ENCODE assay signal across 1 cellular context in the genomic region with DNA sequence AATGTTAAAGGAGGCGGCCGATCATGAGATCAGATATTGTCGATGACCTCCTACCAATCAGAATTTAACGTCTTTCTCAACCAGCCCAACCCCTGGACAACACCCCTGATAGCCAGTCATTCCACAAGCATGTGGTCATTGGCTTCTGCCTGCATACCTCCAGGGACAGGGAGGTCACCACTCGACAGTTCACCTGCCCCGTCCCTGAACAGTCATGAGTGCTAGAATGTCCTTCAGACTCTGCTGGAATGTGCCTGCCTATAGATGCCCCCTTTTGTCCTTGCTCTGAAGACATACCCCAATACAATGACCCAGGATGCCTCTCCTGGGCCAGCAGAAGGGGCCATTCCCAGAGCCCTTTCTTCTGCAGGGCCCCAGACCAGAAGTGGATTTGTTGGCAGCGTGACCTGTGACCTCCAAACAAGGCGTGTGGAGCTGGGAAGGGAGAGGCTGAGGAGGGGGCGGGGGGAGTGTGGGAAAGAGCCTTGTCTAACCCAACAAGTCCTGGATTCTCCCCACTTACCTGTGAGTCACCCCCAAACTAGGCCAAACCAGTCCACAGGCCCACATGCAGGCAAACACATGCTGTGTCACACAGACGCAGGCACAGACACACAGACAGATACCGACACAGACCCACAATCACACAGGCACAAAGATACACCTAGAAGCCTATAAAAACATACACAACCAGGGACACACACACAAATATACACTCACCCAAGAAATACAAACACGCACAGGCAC.
TF ChIP-seq lines count a peak whose summit lies in the region.

No MANE protein-coding gene starts in this region.

TF ChIP-seq in HEK293, 187 proteins besides CTCF, POLR2A, EP300 and RAD21 (continued from another document):
- TF ChIP-seq, protein P1, sequence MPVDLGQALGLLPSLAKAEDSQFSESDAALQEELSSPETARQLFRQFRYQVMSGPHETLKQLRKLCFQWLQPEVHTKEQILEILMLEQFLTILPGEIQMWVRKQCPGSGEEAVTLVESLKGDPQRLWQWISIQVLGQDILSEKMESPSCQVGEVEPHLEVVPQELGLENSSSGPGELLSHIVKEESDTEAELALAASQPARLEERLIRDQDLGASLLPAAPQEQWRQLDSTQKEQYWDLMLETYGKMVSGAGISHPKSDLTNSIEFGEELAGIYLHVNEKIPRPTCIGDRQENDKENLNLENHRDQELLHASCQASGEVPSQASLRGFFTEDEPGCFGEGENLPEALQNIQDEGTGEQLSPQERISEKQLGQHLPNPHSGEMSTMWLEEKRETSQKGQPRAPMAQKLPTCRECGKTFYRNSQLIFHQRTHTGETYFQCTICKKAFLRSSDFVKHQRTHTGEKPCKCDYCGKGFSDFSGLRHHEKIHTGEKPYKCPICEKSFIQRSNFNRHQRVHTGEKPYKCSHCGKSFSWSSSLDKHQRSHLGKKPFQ (tag by site-specific recombination; IDR thresholded peaks at IDR 0.05) = no peak
- TF ChIP-seq ZFP41 (tag by site-specific recombination; IDR thresholded peaks at IDR 0.05; ENCODE audit: borderline replicate concordance) (no peak), ZNF140 (tag by site-specific recombination; IDR thresholded peaks at IDR 0.05) (no peak), ZXDB (tag by site-specific recombination; IDR thresholded peaks at IDR 0.05) (no peak), ZNF670 (tag by site-specific recombination; IDR thresholded peaks at IDR 0.05; ENCODE audit: low read depth) (no peak), ZNF626 (tag by site-specific recombination; IDR thresholded peaks at IDR 0.05) (no peak), ZNF510 (tag by site-specific recombination; IDR thresholded peaks at IDR 0.05; ENCODE audit: insufficient replicate concordance) (no peak), GLIS1 (tag by site-specific recombination; IDR thresholded peaks at IDR 0.05) (0 out of 2 replicates have a peak, but pooled peaks have one; percentile 5)
- TF ChIP-seq, protein P2, sequence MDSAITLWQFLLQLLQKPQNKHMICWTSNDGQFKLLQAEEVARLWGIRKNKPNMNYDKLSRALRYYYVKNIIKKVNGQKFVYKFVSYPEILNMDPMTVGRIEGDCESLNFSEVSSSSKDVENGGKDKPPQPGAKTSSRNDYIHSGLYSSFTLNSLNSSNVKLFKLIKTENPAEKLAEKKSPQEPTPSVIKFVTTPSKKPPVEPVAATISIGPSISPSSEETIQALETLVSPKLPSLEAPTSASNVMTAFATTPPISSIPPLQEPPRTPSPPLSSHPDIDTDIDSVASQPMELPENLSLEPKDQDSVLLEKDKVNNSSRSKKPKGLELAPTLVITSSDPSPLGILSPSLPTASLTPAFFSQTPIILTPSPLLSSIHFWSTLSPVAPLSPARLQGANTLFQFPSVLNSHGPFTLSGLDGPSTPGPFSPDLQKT (IDR thresholded peaks at IDR 0.05; ENCODE audit: borderline replicate concordance, low read depth, low read length) = no peak
- TF ChIP-seq, protein P3, sequence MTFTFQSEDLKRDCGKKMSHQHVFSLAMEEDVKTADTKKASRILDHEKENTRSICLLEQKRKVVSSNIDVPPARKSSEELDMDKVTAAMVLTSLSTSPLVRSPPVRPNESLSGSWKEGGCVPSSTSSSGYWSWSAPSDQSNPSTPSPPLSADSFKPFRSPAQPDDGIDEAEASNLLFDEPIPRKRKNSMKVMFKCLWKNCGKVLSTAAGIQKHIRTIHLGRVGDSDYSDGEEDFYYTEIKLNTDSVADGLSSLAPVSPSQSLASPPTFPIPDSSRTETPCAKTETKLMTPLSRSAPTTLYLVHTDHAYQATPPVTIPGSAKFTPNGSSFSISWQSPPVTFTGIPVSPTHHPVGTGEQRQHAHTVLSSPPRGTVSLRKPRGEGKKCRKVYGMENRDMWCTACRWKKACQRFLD (tag by site-specific recombination; IDR thresholded peaks at IDR 0.05) = no peak
